ENCODE assay signal across 1 cellular context in genomic region chr6:43930440-43931154, GRCh38.
TF ChIP-seq lines count a peak whose summit lies in the region.

No MANE protein-coding gene starts in this region.

TF ChIP-seq in K562, 482 proteins besides CTCF, POLR2A, EP300 and RAD21 (continued from another document):
- TF ChIP-seq, protein P1, sequence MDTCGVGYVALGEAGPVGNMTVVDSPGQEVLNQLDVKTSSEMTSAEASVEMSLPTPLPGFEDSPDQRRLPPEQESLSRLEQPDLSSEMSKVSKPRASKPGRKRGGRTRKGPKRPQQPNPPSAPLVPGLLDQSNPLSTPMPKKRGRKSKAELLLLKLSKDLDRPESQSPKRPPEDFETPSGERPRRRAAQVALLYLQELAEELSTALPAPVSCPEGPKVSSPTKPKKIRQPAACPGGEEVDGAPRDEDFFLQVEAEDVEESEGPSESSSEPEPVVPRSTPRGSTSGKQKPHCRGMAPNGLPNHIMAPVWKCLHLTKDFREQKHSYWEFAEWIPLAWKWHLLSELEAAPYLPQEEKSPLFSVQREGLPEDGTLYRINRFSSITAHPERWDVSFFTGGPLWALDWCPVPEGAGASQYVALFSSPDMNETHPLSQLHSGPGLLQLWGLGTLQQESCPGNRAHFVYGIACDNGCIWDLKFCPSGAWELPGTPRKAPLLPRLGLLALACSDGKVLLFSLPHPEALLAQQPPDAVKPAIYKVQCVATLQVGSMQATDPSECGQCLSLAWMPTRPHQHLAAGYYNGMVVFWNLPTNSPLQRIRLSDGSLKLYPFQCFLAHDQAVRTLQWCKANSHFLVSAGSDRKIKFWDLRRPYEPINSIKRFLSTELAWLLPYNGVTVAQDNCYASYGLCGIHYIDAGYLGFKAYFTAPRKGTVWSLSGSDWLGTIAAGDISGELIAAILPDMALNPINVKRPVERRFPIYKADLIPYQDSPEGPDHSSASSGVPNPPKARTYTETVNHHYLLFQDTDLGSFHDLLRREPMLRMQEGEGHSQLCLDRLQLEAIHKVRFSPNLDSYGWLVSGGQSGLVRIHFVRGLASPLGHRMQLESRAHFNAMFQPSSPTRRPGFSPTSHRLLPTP (IDR thresholded peaks at IDR 0.05; ENCODE audit: borderline replicate concordance, extremely low read depth, insufficient read length), result no peak
- TF ChIP-seq ZNF589 (CRISPR knock-in tag; IDR thresholded peaks at IDR 0.05; ENCODE audit: low read depth) (peak; percentile 66; the same call in 1 of the 2 replicates), ZNF707 (CRISPR knock-in tag; conservative IDR thresholded peaks at IDR 0.05) (0 out of 2 replicates have a peak, but pooled peaks have one; percentile 37), ZC3H11A (IDR thresholded peaks at IDR 0.05; ENCODE audit: low read depth, low read length) (no peak), PHTF2 (CRISPR knock-in tag; IDR thresholded peaks at IDR 0.05) (0 out of 2 replicates have a peak, but pooled peaks have one; percentile 13), CTCFL (IDR thresholded peaks at IDR 0.05; ENCODE audit: borderline replicate concordance, insufficient read depth, low read depth, low read length, poor library complexity, severe bottlenecking) (no peak), HIVEP1 (CRISPR knock-in tag; IDR thresholded peaks at IDR 0.05) (peak; percentile 16; the same call in 1 of the 2 replicates), ZNF551 (CRISPR knock-in tag; IDR thresholded peaks at IDR 0.05) (no peak), MEF2A (IDR thresholded peaks at IDR 0.05; ENCODE audit: control insufficient read depth, low read depth, low read length) (no peak), SAFB2 (IDR thresholded peaks at IDR 0.05; ENCODE audit: borderline replicate concordance, low read depth, low read length, severe bottlenecking) (no peak), ZFPM2 (CRISPR knock-in tag; IDR thresholded peaks at IDR 0.05) (no peak), SRSF3 (IDR thresholded peaks at IDR 0.05; ENCODE audit: insufficient read depth, low read length) (no peak), TCF15 (CRISPR knock-in tag; IDR thresholded peaks at IDR 0.05) (0 out of 2 replicates have a peak, but pooled peaks have one; percentile 61), CXXC5 (CRISPR knock-in tag; IDR thresholded peaks at IDR 0.05) (no peak; the same call in 1 of the 2 replicates), SIN3B (IDR thresholded peaks at IDR 0.05; ENCODE audit: low read depth) (no peak)
- TF ChIP-seq, protein P2, sequence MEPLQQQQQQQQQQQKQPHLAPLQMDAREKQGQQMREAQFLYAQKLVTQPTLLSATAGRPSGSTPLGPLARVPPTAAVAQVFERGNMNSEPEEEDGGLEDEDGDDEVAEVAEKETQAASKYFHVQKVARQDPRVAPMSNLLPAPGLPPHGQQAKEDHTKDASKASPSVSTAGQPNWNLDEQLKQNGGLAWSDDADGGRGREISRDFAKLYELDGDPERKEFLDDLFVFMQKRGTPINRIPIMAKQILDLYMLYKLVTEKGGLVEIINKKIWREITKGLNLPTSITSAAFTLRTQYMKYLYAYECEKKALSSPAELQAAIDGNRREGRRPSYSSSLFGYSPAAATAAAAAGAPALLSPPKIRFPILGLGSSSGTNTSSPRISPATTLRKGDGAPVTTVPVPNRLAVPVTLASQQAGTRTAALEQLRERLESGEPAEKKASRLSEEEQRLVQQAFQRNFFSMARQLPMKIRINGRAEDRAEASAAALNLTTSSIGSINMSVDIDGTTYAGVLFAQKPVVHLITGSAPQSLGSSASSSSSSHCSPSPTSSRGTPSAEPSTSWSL (CRISPR knock-in tag; IDR thresholded peaks at IDR 0.05; ENCODE audit: borderline replicate concordance), result no peak
- TF ChIP-seq, protein P3, sequence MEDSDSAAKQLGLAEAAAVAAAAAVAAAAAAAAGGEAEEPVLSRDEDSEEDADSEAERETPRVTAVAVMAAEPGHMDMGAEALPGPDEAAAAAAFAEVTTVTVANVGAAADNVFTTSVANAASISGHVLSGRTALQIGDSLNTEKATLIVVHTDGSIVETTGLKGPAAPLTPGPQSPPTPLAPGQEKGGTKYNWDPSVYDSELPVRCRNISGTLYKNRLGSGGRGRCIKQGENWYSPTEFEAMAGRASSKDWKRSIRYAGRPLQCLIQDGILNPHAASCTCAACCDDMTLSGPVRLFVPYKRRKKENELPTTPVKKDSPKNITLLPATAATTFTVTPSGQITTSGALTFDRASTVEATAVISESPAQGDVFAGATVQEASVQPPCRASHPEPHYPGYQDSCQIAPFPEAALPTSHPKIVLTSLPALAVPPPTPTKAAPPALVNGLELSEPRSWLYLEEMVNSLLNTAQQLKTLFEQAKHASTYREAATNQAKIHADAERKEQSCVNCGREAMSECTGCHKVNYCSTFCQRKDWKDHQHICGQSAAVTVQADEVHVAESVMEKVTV (CRISPR knock-in tag; IDR thresholded peaks at IDR 0.05), result 0 out of 2 replicates have a peak, but pooled peaks have one; percentile 9
- TF ChIP-seq, protein P4, sequence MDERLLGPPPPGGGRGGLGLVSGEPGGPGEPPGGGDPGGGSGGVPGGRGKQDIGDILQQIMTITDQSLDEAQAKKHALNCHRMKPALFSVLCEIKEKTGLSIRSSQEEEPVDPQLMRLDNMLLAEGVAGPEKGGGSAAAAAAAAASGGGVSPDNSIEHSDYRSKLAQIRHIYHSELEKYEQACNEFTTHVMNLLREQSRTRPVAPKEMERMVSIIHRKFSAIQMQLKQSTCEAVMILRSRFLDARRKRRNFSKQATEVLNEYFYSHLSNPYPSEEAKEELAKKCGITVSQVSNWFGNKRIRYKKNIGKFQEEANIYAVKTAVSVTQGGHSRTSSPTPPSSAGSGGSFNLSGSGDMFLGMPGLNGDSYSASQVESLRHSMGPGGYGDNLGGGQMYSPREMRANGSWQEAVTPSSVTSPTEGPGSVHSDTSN (CRISPR knock-in tag; IDR thresholded peaks at IDR 0.05; ENCODE audit: low read depth), result no peak
- TF ChIP-seq, protein P4 (tag; conservative IDR thresholded peaks at IDR 0.05; ENCODE audit: low read depth), result no peak
- TF ChIP-seq, protein P5, sequence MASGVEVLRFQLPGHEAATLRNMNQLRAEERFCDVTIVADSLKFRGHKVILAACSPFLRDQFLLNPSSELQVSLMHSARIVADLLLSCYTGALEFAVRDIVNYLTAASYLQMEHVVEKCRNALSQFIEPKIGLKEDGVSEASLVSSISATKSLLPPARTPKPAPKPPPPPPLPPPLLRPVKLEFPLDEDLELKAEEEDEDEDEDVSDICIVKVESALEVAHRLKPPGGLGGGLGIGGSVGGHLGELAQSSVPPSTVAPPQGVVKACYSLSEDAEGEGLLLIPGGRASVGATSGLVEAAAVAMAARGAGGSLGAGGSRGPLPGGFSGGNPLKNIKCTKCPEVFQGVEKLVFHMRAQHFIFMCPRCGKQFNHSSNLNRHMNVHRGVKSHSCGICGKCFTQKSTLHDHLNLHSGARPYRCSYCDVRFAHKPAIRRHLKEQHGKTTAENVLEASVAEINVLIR (CRISPR knock-in tag; IDR thresholded peaks at IDR 0.05), result no peak
